Comparison of ENCODE assay signal across 8 cellular contexts in genomic region chr2:84905181-84906107, GRCh38. TPM values are rescaled to one million over a fixed set of nuclear protein-coding genes. Genes with fewer than 3 reads are reported as not detected.
DNase-seq lines count a peak whose midpoint lies in the region; ATAC-seq and TF ChIP-seq lines count a peak whose summit lies in the region.

TMSB10 (plus strand) TSS chr2:84905656.

- H3K9ac ChIP-seq in adipocyte (ENCODE audit: low read length) = peak within 1 kb of the TSS; percentile 99

- H3K4me3 Mint-ChIP-seq in T-cell = peak within 1 kb of the TSS; percentile 94 to 96 (median 96)

- H3K4me3 ChIP-seq in adipocyte (ENCODE audit: low read length) (peak within 1 kb of the TSS; percentile 98), heart left ventricle (peak within 1 kb of the TSS; percentile 72 to 100 (median 94)), upper lobe of right lung (peak within 1 kb of the TSS; percentile 92)

- peak in 1 of 2 donors; percentile 91 for TF ChIP-seq POLR2A in heart left ventricle (IDR thresholded peaks at IDR 0.05)

- intact Hi-C loops in heart left ventricle (cut with DNase I) = loop anchor here in 6 of 10 donors (1.0 to 2.0 kb wide), 5 partner anchors 19 to 65 kb away; partner anchors contain the start of gene KCMF1 (in 1 of the 6)
- intact Hi-C loops in posterior vena cava (cut with DNase I) = no loop called here
- intact Hi-C loops in upper lobe of right lung (cut with DNase I) = no loop called here

- CTCF ChIA-PET in T-cell (lab: Charles Lee) = interaction anchor here (0.8 to 3.1 kb wide), 5 partner anchors 20 to 31 kb away, joined by 4 to 50 read pairs (median 4); no protein-coding TSS in a partner anchor

- no peaks in the 10 kb centered on the region for H3K27me3 Mint-ChIP-seq in T-cell

- H3K27ac Mint-ChIP-seq in T-cell = peak within 1 kb of the TSS; percentile 94 to 95

- H3K9me3 ChIP-seq in adipocyte (ENCODE audit: control insufficient read depth, low read length) (peaks cover 4% of the 10 kb centered on the region), heart left ventricle (no peaks in the 10 kb centered on the region), upper lobe of right lung (no peaks in the 10 kb centered on the region)

- H3K27me3 ChIP-seq in adipocyte (replicated peaks; ENCODE audit: control insufficient read depth, insufficient read depth, low read length) (no peaks in the 10 kb centered on the region), heart left ventricle (no peaks in the 10 kb centered on the region), upper lobe of right lung (no peaks in the 10 kb centered on the region)

- peaks cover 52 to 62% (median 53%) of the 10 kb centered on the region in 3 donors for H3K4me1 Mint-ChIP-seq in T-cell

- no peaks in the 10 kb centered on the region for H3K36me3 ChIP-seq in adipocyte (ENCODE audit: control insufficient read depth, insufficient read depth, low read length, severe bottlenecking)
- peaks cover 0 to 8% (median 0%) of the 10 kb centered on the region in 9 donors for H3K36me3 ChIP-seq in heart left ventricle
- H3K36me3 ChIP-seq in upper lobe of right lung = no peaks in the 10 kb centered on the region

- H3K4me1 ChIP-seq in adipocyte (ENCODE audit: control insufficient read depth, insufficient read depth, low read length) (peaks cover 10% of the 10 kb centered on the region), heart left ventricle (peaks cover 0 to 39% (median 6%) of the 10 kb centered on the region in 12 donors), upper lobe of right lung (peaks cover 6% of the 10 kb centered on the region)

- WGBS in heart left ventricle, 4 donors = 0 to 1% (median 0%) methylated on average over 47 to 94 of the region's 94 CpGs

- H3K9me3 Mint-ChIP-seq in T-cell = peaks cover 7 to 18% (median 7%) of the 10 kb centered on the region in 3 donors

- H3K36me3 Mint-ChIP-seq in T-cell = peaks cover 16% of the 10 kb centered on the region

- TF ChIP-seq CTCF in GM12872 (IDR thresholded peaks at IDR 0.05; ENCODE audit: insufficient read depth, low read depth, low read length) (0 out of 3 replicates have a peak, but pooled peaks have one; percentile 22), heart left ventricle (IDR thresholded peaks at IDR 0.05) (peak in 7 of 12 donors; percentile 19 to 51 (median 29)), upper lobe of right lung (IDR thresholded peaks at IDR 0.05) (peak; percentile 17)

- peak; percentile 32 for DNase-seq in NCI-H1048 (lab: John Stamatoyannopoulos, UW)
- DNase-seq in T-cell = peak; percentile 77 to 93 (median 88)
- peak; percentile 93 for DNase-seq in adipocyte (ENCODE audit: low read depth)
- DNase-seq in heart left ventricle = peak; percentile 91 to 96 (median 92)
- peak; percentile 98 for DNase-seq in posterior vena cava (ENCODE audit: low spot score)
- peak; percentile 94 for DNase-seq in upper lobe of right lung

- peak; percentile 61 for ATAC-seq in HG02571 (IDR thresholded peaks at IDR 0.05; ENCODE audit: unreplicated experiment)
- ATAC-seq in T-cell (replicated peaks in 1 of 4) = peak; percentile 71 to 82 (median 72)
- peak; percentile 55 to 89 (median 81) for ATAC-seq in heart left ventricle
- ATAC-seq in upper lobe of right lung = peak; percentile 91

- H3K27ac ChIP-seq in heart left ventricle (peak within 1 kb of the TSS; percentile 94 to 100 (median 98)), upper lobe of right lung (peak within 1 kb of the TSS; percentile 99)

- POLR2A ChIA-PET in T-cell (lab: Charles Lee) = interaction anchor here (0.7 to 2.3 kb wide), 11 partner anchors 11 to 64 kb away, joined by 3 to 9 read pairs (median 3); partner anchors contain the start of gene TRABD2A (in 1 of the 2)

RNA-seq across cellular contexts. Expression of gene TMSB10, which starts in this region (rescaled TPM):
- total RNA-seq in T-cell (1,000 to 10,000 TPM; 1,423 to 1,890 (median 1,689) TPM), heart left ventricle (1,000 to 10,000 TPM in 3 of 9 donors, 100 to 1,000 TPM in 6; 288 to 3,094 (median 492) TPM), posterior vena cava (1,000 to 10,000 TPM; 1,249 to 1,274 TPM), upper lobe of right lung (1,558 TPM)
- polyA plus RNA-seq in heart left ventricle = 1,000 to 10,000 TPM in 1 of 2 donors, 100 to 1,000 TPM in 1; 893 to 1,015 TPM

Comparison
In these comparisons a context has a peak if more than half of its experiments do, and no peak if none do; other contexts are left out.
1. Peak in every context shown above with its lines: DNase-seq, ATAC-seq, H3K4me3 ChIP-seq and H3K27ac ChIP-seq.
2. DNase-seq: peak in every context shown above with its lines; median percentile 98 in posterior vena cava; 94 in upper lobe of right lung; 93 in adipocyte; 92 in heart left ventricle; 88 in T-cell; 32 in NCI-H1048.
3. intact Hi-C loops: an anchor here in heart left ventricle (1.0 to 2.0 kb wide); none called in posterior vena cava and upper lobe of right lung.